In the genomic region with DNA sequence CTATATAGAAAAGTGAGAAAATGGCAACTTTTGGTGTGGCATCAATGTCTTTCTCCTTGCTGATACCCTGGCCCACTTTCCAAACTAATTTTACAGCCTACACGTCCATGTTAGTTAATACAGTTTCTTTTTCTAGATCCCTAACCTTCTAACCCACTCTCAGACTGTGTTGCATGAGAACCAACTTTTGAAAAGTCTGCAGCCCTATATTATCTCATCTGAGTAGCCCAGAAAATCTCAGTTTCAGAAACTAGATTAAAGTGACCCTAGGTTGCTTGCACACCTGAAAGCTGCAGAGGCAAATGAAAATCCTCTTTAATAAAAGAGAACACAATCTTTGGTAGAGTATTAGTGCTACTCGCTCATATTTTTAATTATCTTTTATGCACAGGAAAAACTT, we compare ENCODE assay signal across 21 cellular contexts.
A peak's percentile ranks its signal among the peaks of the same experiment; 100 is the strongest.
DNase-seq lines count a peak whose midpoint lies in the region; ATAC-seq and TF ChIP-seq lines count a peak whose summit lies in the region.
"Had no signal": no experiment of that assay in that cellular context is flagged by ENCODE, and none has a peak within 500 bp of the region (broad histone marks: within the 10 kb centered on the region; RNA-seq: fewer than 3 reads in every experiment).

No MANE protein-coding gene starts in this region.

- H2AFZ ChIP-seq in GM23338 = peak overlapping the region; percentile 67; the same call in 1 of the 2 replicates

- H3F3A ChIP-seq in GM23338 (replicated peaks; ENCODE audit: low read depth) = no peaks in the 10 kb centered on the region

- H3K36me3 ChIP-seq in GM23338 (ENCODE audit: insufficient read depth) = 0 out of 2 replicates have a peak, but pooled peaks cover 3% of the 10 kb centered on the region
- H3K36me3 ChIP-seq: gastroesophageal sphincter, uterus had no signal

- H3K9me2 ChIP-seq in GM23338 (ENCODE audit: insufficient read depth) = no peaks in the 10 kb centered on the region

- peaks cover 17% of the 10 kb centered on the region; the same call in 2 of the 3 replicates for H3K4me1 Mint-ChIP-seq in GM23338
- no peaks in the 10 kb centered on the region for H3K4me1 Mint-ChIP-seq in stimulated activated naive B cell treated with anti-CD40 and anti-IgM and Interleukin-4, amounts not matched to agents 10 μg/mL and 1 μg/mL and 100 μg/mL, for 72 hours
- H3K4me1 Mint-ChIP-seq: B cell had no signal

- no peaks in the 10 kb centered on the region for H3K27me3 Mint-ChIP-seq in GM23338 (ENCODE audit: insufficient read depth, low read depth, poor library complexity)
- no peaks in the 10 kb centered on the region for H3K27me3 Mint-ChIP-seq in stimulated activated naive B cell treated with anti-CD40 and anti-IgM and Interleukin-4, amounts not matched to agents 10 μg/mL and 1 μg/mL and 100 μg/mL, for 72 hours

- no peak overlapping the region for H3K4me3 Mint-ChIP-seq in GM23338
- H3K4me3 Mint-ChIP-seq in stimulated activated naive B cell treated with anti-CD40 and anti-IgM and Interleukin-4, amounts not matched to agents 10 μg/mL and 1 μg/mL and 100 μg/mL, for 72 hours = no peak overlapping the region
- H3K4me3 Mint-ChIP-seq: B cell had no signal

- H3K27ac Mint-ChIP-seq in GM23338 = no peak overlapping the region
- no peak overlapping the region for H3K27ac Mint-ChIP-seq in stimulated activated naive B cell treated with anti-CD40 and anti-IgM and Interleukin-4, amounts not matched to agents 10 μg/mL and 1 μg/mL and 100 μg/mL, for 72 hours
- H3K27ac Mint-ChIP-seq: B cell had no signal

- peaks cover 9% of the 10 kb centered on the region for H3K36me3 Mint-ChIP-seq in GM23338 (ENCODE audit: low read depth)
- H3K36me3 Mint-ChIP-seq in stimulated activated naive B cell treated with anti-CD40 and anti-IgM and Interleukin-4, amounts not matched to agents 10 μg/mL and 1 μg/mL and 100 μg/mL, for 72 hours = peaks cover 2 to 7% of the 10 kb centered on the region in 2 donors

- peaks cover 6% of the 10 kb centered on the region; the same call in 2 of the 3 replicates for H3K9me3 Mint-ChIP-seq in GM23338
- peaks cover 17 to 18% of the 10 kb centered on the region in 2 donors for H3K9me3 Mint-ChIP-seq in stimulated activated naive B cell treated with anti-CD40 and anti-IgM and Interleukin-4, amounts not matched to agents 10 μg/mL and 1 μg/mL and 100 μg/mL, for 72 hours

- TF ChIP-seq CTCF in GM23338 (conservative IDR thresholded peaks at IDR 0.05; ENCODE audit: low read depth in 2 of 2) = no peak

- H3K27me3 ChIP-seq in GM23338 (ENCODE audit: insufficient read depth) = no peaks in the 10 kb centered on the region
- H3K27me3 ChIP-seq: gastroesophageal sphincter, uterus had no signal

- DNase-seq in GM23338 (ENCODE audit: low spot score) (no peak), KG1 (lab: John Stamatoyannopoulos, UW) (no peak), NCI-H748 treated with DMSO at 0.1 percent for 48 hours (lab: John Stamatoyannopoulos, UW) (no peak)
- no peak for DNase-seq in stimulated activated naive B cell treated with anti-CD40 and anti-IgM and Interleukin-4, amounts not matched to agents 10 μg/mL and 1 μg/mL and 100 μg/mL, for 72 hours
- DNase-seq: activated CD4-positive, alpha-beta T cell treated with anti-CD3 and anti-CD28 coated beads for 48 hours; activated CD8-positive, alpha-beta memory T cell treated with anti-CD3 and anti-CD28 coated beads, Interleukin-2, amount 50 U/mL, for 4 hours; Caco-2; caudate nucleus; midbrain; NCI-H1930; stimulated activated CD4-positive, alpha-beta T cell treated with anti-CD3 and anti-CD28 coated beads, Interleukin-4, amount 100 ng/mL, for 4 hours; substantia nigra; SW 1271; uterus had no signal

- H3K4me2 ChIP-seq in GM23338 = peak overlapping the region; percentile 56; the same call in 1 of the 2 replicates

- no peak overlapping the region for H3K4me3 ChIP-seq in GM23338
- H3K4me3 ChIP-seq: gastroesophageal sphincter, uterus had no signal

- H4K20me1 ChIP-seq in GM23338 (replicated peaks; ENCODE audit: insufficient read depth) = no peaks in the 10 kb centered on the region

- H3K27ac ChIP-seq in GM23338 (ENCODE audit: low read depth) = no peak overlapping the region
- H3K27ac ChIP-seq: gastroesophageal sphincter, uterus had no signal

- peaks cover 11% of the 10 kb centered on the region for H3K4me1 ChIP-seq in GM23338 (ENCODE audit: insufficient read depth)
- H3K4me1 ChIP-seq: Caco-2, gastroesophageal sphincter, uterus had no signal

- ATAC-seq in GM18909 (IDR thresholded peaks at IDR 0.05; ENCODE audit: poor library complexity, unreplicated experiment) (peak; percentile 71), GM23338 (no peak), HG03064 (IDR thresholded peaks at IDR 0.05; ENCODE audit: low read depth, unreplicated experiment) (peak; percentile 75), GM19328 (IDR thresholded peaks at IDR 0.05; ENCODE audit: unreplicated experiment) (no peak)
- ATAC-seq in stimulated activated naive B cell treated with anti-CD40 and anti-IgM and Interleukin-4, amounts not matched to agents 10 μg/mL and 1 μg/mL and 100 μg/mL, for 72 hours (replicated peaks) = no peak
- ATAC-seq: esophagus mucosa, gastroesophageal sphincter, Right ventricle myocardium inferior had no signal

- H3K79me2 ChIP-seq in GM23338 (replicated peaks; ENCODE audit: insufficient read depth) = no peaks in the 10 kb centered on the region

TF ChIP-seq in GM23338, 12 proteins besides CTCF, POLR2A, EP300 and RAD21:
- TF ChIP-seq JUNB (IDR thresholded peaks at IDR 0.05; ENCODE audit: unreplicated experiment) (no peak), ZNF114 (CRISPR knock-in tag; IDR thresholded peaks at IDR 0.05) (no peak), NANOG (IDR thresholded peaks at IDR 0.05; ENCODE audit: borderline replicate concordance) (no peak), EZH2 (IDR thresholded peaks at IDR 0.05; ENCODE audit: low read depth, unreplicated experiment) (no peak), STAT1 (IDR thresholded peaks at IDR 0.05; ENCODE audit: unreplicated experiment) (no peak), EZH2phosphoT487 (IDR thresholded peaks at IDR 0.05; ENCODE audit: unreplicated experiment) (no peak), ZNF331 (CRISPR knock-in tag; IDR thresholded peaks at IDR 0.05; ENCODE audit: low read depth) (no peak), POLR2AphosphoS5 (IDR thresholded peaks at IDR 0.05; ENCODE audit: low read depth) (no peak)
- TF ChIP-seq, protein P1, sequence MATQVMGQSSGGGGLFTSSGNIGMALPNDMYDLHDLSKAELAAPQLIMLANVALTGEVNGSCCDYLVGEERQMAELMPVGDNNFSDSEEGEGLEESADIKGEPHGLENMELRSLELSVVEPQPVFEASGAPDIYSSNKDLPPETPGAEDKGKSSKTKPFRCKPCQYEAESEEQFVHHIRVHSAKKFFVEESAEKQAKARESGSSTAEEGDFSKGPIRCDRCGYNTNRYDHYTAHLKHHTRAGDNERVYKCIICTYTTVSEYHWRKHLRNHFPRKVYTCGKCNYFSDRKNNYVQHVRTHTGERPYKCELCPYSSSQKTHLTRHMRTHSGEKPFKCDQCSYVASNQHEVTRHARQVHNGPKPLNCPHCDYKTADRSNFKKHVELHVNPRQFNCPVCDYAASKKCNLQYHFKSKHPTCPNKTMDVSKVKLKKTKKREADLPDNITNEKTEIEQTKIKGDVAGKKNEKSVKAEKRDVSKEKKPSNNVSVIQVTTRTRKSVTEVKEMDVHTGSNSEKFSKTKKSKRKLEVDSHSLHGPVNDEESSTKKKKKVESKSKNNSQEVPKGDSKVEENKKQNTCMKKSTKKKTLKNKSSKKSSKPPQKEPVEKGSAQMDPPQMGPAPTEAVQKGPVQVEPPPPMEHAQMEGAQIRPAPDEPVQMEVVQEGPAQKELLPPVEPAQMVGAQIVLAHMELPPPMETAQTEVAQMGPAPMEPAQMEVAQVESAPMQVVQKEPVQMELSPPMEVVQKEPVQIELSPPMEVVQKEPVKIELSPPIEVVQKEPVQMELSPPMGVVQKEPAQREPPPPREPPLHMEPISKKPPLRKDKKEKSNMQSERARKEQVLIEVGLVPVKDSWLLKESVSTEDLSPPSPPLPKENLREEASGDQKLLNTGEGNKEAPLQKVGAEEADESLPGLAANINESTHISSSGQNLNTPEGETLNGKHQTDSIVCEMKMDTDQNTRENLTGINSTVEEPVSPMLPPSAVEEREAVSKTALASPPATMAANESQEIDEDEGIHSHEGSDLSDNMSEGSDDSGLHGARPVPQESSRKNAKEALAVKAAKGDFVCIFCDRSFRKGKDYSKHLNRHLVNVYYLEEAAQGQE (IDR thresholded peaks at IDR 0.05; ENCODE audit: unreplicated experiment) = no peak
- TF ChIP-seq, protein P2, sequence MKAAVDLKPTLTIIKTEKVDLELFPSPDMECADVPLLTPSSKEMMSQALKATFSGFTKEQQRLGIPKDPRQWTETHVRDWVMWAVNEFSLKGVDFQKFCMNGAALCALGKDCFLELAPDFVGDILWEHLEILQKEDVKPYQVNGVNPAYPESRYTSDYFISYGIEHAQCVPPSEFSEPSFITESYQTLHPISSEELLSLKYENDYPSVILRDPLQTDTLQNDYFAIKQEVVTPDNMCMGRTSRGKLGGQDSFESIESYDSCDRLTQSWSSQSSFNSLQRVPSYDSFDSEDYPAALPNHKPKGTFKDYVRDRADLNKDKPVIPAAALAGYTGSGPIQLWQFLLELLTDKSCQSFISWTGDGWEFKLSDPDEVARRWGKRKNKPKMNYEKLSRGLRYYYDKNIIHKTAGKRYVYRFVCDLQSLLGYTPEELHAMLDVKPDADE (IDR thresholded peaks at IDR 0.05) = no peak

Comparison
In these comparisons a context has a peak if more than half of its experiments do, and no peak if none do; other contexts are left out.
1. ATAC-seq: peak in GM18909 (single experiment) and HG03064 (single experiment); none in GM23338 (single experiment), GM19328 (single experiment) and stimulated activated naive B cell treated with anti-CD40 and anti-IgM and Interleukin-4, amounts not matched to agents 10 μg/mL and 1 μg/mL and 100 μg/mL, for 72 hours (0 of 2).